Comparison of ENCODE assay signal across 14 cellular contexts in genomic region chrX:40177942-40178715, GRCh38.
DNase-seq lines count a peak whose midpoint lies in the region; ATAC-seq and TF ChIP-seq lines count a peak whose summit lies in the region.
"Had no signal": no experiment of that assay in that cellular context is flagged by ENCODE, and none has a peak within 500 bp of the region (broad histone marks: within the 10 kb centered on the region; RNA-seq: fewer than 3 reads in every experiment).

No MANE protein-coding gene starts in this region.

- H3K27ac Mint-ChIP-seq in natural killer cell (peak overlapping the region; percentile 45 to 93), type B pancreatic cell (no peak overlapping the region)
- no peak overlapping the region for H3K27ac Mint-ChIP-seq in natural killer cell treated with Interleukin-12 subunit alpha and Interleukin-12 subunit beta and Interleukin-15 and Interleukin-18, amount 100 ng/mL, for 72 hours

- H3K27ac ChIP-seq in liver (ENCODE audit: low read depth in 1 of 2, low read length in 2 of 2) = peak overlapping the region in 1 of 2 donors; percentile 77
- no peak overlapping the region for H3K27ac ChIP-seq in thyroid gland

- no peaks in the 10 kb centered on the region for H3K9me3 ChIP-seq in liver (ENCODE audit: control insufficient read depth in 4 of 4, low read length in 3 of 4)
- H3K9me3 ChIP-seq in thyroid gland = no peaks in the 10 kb centered on the region

- H3K9me3 Mint-ChIP-seq in natural killer cell = no peaks in the 10 kb centered on the region
- H3K9me3 Mint-ChIP-seq in natural killer cell treated with Interleukin-12 subunit alpha and Interleukin-12 subunit beta and Interleukin-15 and Interleukin-18, amount 100 ng/mL, for 72 hours = no peaks in the 10 kb centered on the region
- peaks cover 4% of the 10 kb centered on the region for H3K9me3 Mint-ChIP-seq in type B pancreatic cell

- H3K36me3 Mint-ChIP-seq in natural killer cell (no peaks in the 10 kb centered on the region), type B pancreatic cell (peaks cover 2% of the 10 kb centered on the region)
- no peaks in the 10 kb centered on the region for H3K36me3 Mint-ChIP-seq in natural killer cell treated with Interleukin-12 subunit alpha and Interleukin-12 subunit beta and Interleukin-15 and Interleukin-18, amount 100 ng/mL, for 72 hours
- H3K36me3 Mint-ChIP-seq: activated naive CD8-positive, alpha-beta T cell treated with anti-CD3 and anti-CD28 coated beads, Interleukin-2, amount 10 ng/mL, durations not matched to agents 7 days and 5 days had no signal

- H3K27me3 Mint-ChIP-seq in natural killer cell (ENCODE audit: low read depth in 2 of 2) (peaks cover 0 to 3% of the 10 kb centered on the region in 2 donors), type B pancreatic cell (peaks cover 1% of the 10 kb centered on the region)
- H3K27me3 Mint-ChIP-seq in natural killer cell treated with Interleukin-12 subunit alpha and Interleukin-12 subunit beta and Interleukin-15 and Interleukin-18, amount 100 ng/mL, for 72 hours = peaks cover 0 to 14% of the 10 kb centered on the region in 2 donors
- H3K27me3 Mint-ChIP-seq: activated naive CD8-positive, alpha-beta T cell treated with anti-CD3 and anti-CD28 coated beads, Interleukin-2, amount 10 ng/mL, durations not matched to agents 7 days and 5 days; T-helper 17 cell had no signal

- DNase-seq in natural killer cell (no peak), NB4 (ENCODE audit: low read depth) (peak; percentile 15), type B pancreatic cell (ENCODE audit: extremely low spot score, unreplicated experiment) (no peak), GDM1 (lab: John Stamatoyannopoulos, UW) (no peak), thyroid gland (no peak), NOMO-1 treated with DMSO at 0.1 percent for 48 hours (lab: John Stamatoyannopoulos, UW; ENCODE audit: unreplicated experiment) (no peak)
- no peak for DNase-seq in natural killer cell treated with Interleukin-12 subunit alpha and Interleukin-12 subunit beta and Interleukin-15 and Interleukin-18, amount 100 ng/mL, for 72 hours (ENCODE audit: low spot score)
- DNase-seq: activated naive CD8-positive, alpha-beta T cell treated with anti-CD3 and anti-CD28 coated beads, Interleukin-2, amount 10 ng/mL, durations not matched to agents 7 days and 5 days; GF-D8; kidney glomerular epithelial cell; NCI-H187; NCI-H510A treated with DMSO at 0.1 percent for 48 hours; T-helper 17 cell had no signal

- H3K27me3 ChIP-seq in liver (ENCODE audit: control insufficient read depth in 4 of 4, insufficient read depth in 4 of 4, low read length in 3 of 4) (no peaks in the 10 kb centered on the region), thyroid gland (no peaks in the 10 kb centered on the region)

- no peak overlapping the region for H3K9ac ChIP-seq in liver (ENCODE audit: low read depth in 1 of 2, low read length in 2 of 2)

- TF ChIP-seq POLR2A in NB4 (IDR thresholded peaks at IDR 0.05; ENCODE audit: extremely low read depth, insufficient read length) = no peak
- TF ChIP-seq POLR2A in thyroid gland (IDR thresholded peaks at IDR 0.05) = no peak

- TF ChIP-seq CTCF in natural killer cell (IDR thresholded peaks at IDR 0.05) = no peak
- TF ChIP-seq CTCF in NB4 (IDR thresholded peaks at IDR 0.05; ENCODE audit: low read depth, low read length) = no peak
- no peak for TF ChIP-seq CTCF in liver (IDR thresholded peaks at IDR 0.05; ENCODE audit: low read depth, low read length, missing input control)
- no peak for TF ChIP-seq CTCF in type B pancreatic cell (conservative IDR thresholded peaks at IDR 0.05)
- TF ChIP-seq CTCF in thyroid gland (IDR thresholded peaks at IDR 0.05) = no peak

- intact Hi-C loops in natural killer cell (cut with micrococcal nuclease) (loop anchor here (1.0 to 10.0 kb wide), 4 partner anchors 23 to 321 kb away; no protein-coding TSS in a partner anchor), thyroid gland (cut with DNase I) (loop anchor here (10.0 kb wide), 2 partner anchors 87 to 443 kb away; no protein-coding TSS in a partner anchor)

- peaks cover 20 to 23% of the 10 kb centered on the region in 2 donors for H3K4me1 Mint-ChIP-seq in natural killer cell
- peaks cover 17 to 18% of the 10 kb centered on the region in 2 donors for H3K4me1 Mint-ChIP-seq in natural killer cell treated with Interleukin-12 subunit alpha and Interleukin-12 subunit beta and Interleukin-15 and Interleukin-18, amount 100 ng/mL, for 72 hours (ENCODE audit: low read depth in 2 of 2)
- H3K4me1 Mint-ChIP-seq in type B pancreatic cell (ENCODE audit: unreplicated experiment) = peaks cover 14% of the 10 kb centered on the region

- H3K36me3 ChIP-seq in liver (ENCODE audit: control insufficient read depth in 4 of 4, insufficient read depth in 3 of 4, low read depth in 1 of 4, low read length in 3 of 4) (no peaks in the 10 kb centered on the region), thyroid gland (no peaks in the 10 kb centered on the region)

- peaks cover 6 to 24% (median 18%) of the 10 kb centered on the region in 4 donors for H3K4me1 ChIP-seq in liver (ENCODE audit: control insufficient read depth in 4 of 4, insufficient read depth in 4 of 4, low read length in 3 of 4)
- peaks cover 8 to 15% of the 10 kb centered on the region in 2 donors for H3K4me1 ChIP-seq in thyroid gland

- WGBS in liver = 62% methylated on average over 14 of the region's 14 CpGs
- 83 to 85% methylated on average over 12 to 14 of the region's 14 CpGs for WGBS in thyroid gland, 2 donors

- H3K4me3 ChIP-seq in NB4 (ENCODE audit: low read depth, low read length) = peak overlapping the region; percentile 77
- H3K4me3 ChIP-seq in liver (ENCODE audit: low read depth in 1 of 3, low read length in 3 of 3) = no peak overlapping the region
- no peak overlapping the region for H3K4me3 ChIP-seq in thyroid gland (replicated peaks in 1 of 3)

- H3K4me3 Mint-ChIP-seq in natural killer cell (no peak overlapping the region), type B pancreatic cell (peak overlapping the region; percentile 85)
- H3K4me3 Mint-ChIP-seq in natural killer cell treated with Interleukin-12 subunit alpha and Interleukin-12 subunit beta and Interleukin-15 and Interleukin-18, amount 100 ng/mL, for 72 hours = no peak overlapping the region

- no peak for ATAC-seq in natural killer cell
- no peak for ATAC-seq in natural killer cell treated with Interleukin-12 subunit alpha and Interleukin-12 subunit beta and Interleukin-15 and Interleukin-18, amount 100 ng/mL, for 72 hours
- ATAC-seq: T-helper 17 cell had no signal

- TF ChIP-seq RAD21 in liver (IDR thresholded peaks at IDR 0.05) = no peak

TF ChIP-seq in liver, 16 proteins besides CTCF, POLR2A, EP300 and RAD21:
- TF ChIP-seq FOXA1 (IDR thresholded peaks at IDR 0.05) (no peak), RXRA (IDR thresholded peaks at IDR 0.05) (peak in 1 of 2 donors; percentile 15), HNF4A (conservative IDR thresholded peaks at IDR 0.05) (peak; percentile 53 to 68), HNF4G (IDR thresholded peaks at IDR 0.05) (peak; percentile 27), NR2F2 (IDR thresholded peaks at IDR 0.05) (no peak), ATF3 (IDR thresholded peaks at IDR 0.05) (no peak), MAX (IDR thresholded peaks at IDR 0.05) (no peak), SP1 (IDR thresholded peaks at IDR 0.05) (peak; percentile 53), TAF1 (conservative IDR thresholded peaks at IDR 0.05) (no peak)

Comparison
In these comparisons a context has a peak if more than half of its experiments do, and no peak if none do; other contexts are left out.
1. H3K27ac Mint-ChIP-seq: peak in natural killer cell (2 of 2); none in natural killer cell treated with Interleukin-12 subunit alpha and Interleukin-12 subunit beta and Interleukin-15 and Interleukin-18, amount 100 ng/mL, for 72 hours (0 of 2) and type B pancreatic cell (single experiment).